ENCODE assay signal across 35 cellular contexts in the genomic region with DNA sequence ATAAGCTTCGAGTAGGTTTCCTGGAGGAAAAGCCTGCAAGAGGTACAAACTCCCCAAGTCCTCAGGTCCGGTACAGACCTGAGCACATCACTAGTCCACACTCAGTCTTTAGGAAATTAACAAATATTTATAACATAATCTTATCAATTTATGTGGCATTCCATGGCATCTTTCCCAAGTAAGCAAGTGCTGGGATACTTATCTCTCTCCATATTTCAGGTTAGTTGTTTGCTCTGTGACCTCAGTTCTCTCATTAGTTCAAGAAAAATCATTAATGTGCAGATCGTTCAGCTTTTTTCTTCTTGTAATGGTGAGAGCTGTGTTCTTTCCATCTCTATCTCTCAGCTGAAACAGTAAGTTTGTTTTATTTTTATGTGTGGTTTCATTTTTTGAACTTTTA.
"Had no signal": no experiment of that assay in that cellular context is flagged by ENCODE, and none has a peak within 500 bp of the region (broad histone marks: within the 10 kb centered on the region; RNA-seq: fewer than 3 reads in every experiment).

No MANE protein-coding gene starts in this region.

- H3K27me3 ChIP-seq: adrenal gland, cardiac muscle cell had no signal

- H3K9me3 ChIP-seq: adrenal gland had no signal

- H3K4me3 ChIP-seq: adrenal gland, cardiac muscle cell had no signal

- ATAC-seq: activated CD4-positive, CD25-positive, alpha-beta regulatory T cell treated with anti-CD3 and anti-CD28 coated beads, Interleukin-2, amount 50 U/mL, for 24 hours; activated CD8-positive, alpha-beta T cell treated with anti-CD3 and anti-CD28 coated beads for 36 hours; activated naive CD4-positive, alpha-beta T cell treated with anti-CD3 and anti-CD28 coated beads, Interleukin-2, amount 50 U/mL, for 72 hours; activated T-cell treated with anti-CD3 and anti-CD28 coated beads, Interleukin-2, amount 50 U/mL, for 4 hours; activated T-cell treated with anti-CD3 and anti-CD28 coated beads, Interleukin-2, amount 50 U/mL, for 72 hours; activated T-helper 17 cell treated with anti-CD3 and anti-CD28 coated beads, Interleukin-2, amount 50 U/mL, for 72 hours; WTC11 had no signal

- H3K4me1 ChIP-seq: adrenal gland had no signal

- FAIRE-seq: astrocyte, bronchial epithelial cell, TTC549 had no signal

- H3K27ac ChIP-seq: adrenal gland, cardiac muscle cell, WERI-Rb-1 had no signal

- DNase-seq: activated CD4-positive, alpha-beta memory T cell treated with anti-CD3 and anti-CD28 coated beads for 36 hours; activated CD4-positive, alpha-beta T cell treated with anti-CD3 and anti-CD28 coated beads for 4 hours; activated CD4-positive, alpha-beta T cell treated with anti-CD3 and anti-CD28 coated beads, Interleukin-2, amount 10 ng/mL, durations not matched to agents 24 days and 14 days; activated CD4-positive, alpha-beta T cell treated with anti-CD3 and anti-CD28 coated beads, Interleukin-2, amount 50 U/mL, for 1 hour; activated CD4-positive, alpha-beta T cell treated with anti-CD3 and anti-CD28 coated beads, Interleukin-2, amount 50 U/mL, for 4 hours; activated CD4-positive, CD25-positive, alpha-beta regulatory T cell; activated CD8-positive, alpha-beta memory T cell treated with anti-CD3 and anti-CD28 coated beads, Interleukin-2, amount 50 U/mL, for 4 hours; activated CD8-positive, alpha-beta T cell treated with anti-CD3 and anti-CD28 coated beads for 36 hours; activated effector memory CD4-positive, alpha-beta T cell treated with anti-CD3 and anti-CD28 coated beads, Interleukin-2, amount 50 U/mL, for 16 hours; activated gamma-delta T cell treated with Interleukin-2 at 50 U/mL for 16 hours; activated naive CD4-positive, alpha-beta T cell; activated naive CD4-positive, alpha-beta T cell treated with anti-CD3 and anti-CD28 coated beads for 36 hours; activated naive CD4-positive, alpha-beta T cell treated with anti-CD3 and anti-CD28 coated beads, Interleukin-2, amount 50 U/mL, for 16 hours; activated naive CD8-positive, alpha-beta T cell treated with anti-CD3 and anti-CD28 coated beads for 36 hours; activated T-cell treated with anti-CD3 and anti-CD28 coated beads for 4 hours; activated T-cell treated with anti-CD3 and anti-CD28 coated beads, Interleukin-2, amount 50 U/mL, for 1 hour; activated T-cell treated with anti-CD3 and anti-CD28 coated beads, Interleukin-2, amount 50 U/mL, for 4 hours; activated T-cell treated with anti-CD3 and anti-CD28 coated beads, Interleukin-2, amount 50 U/mL, for 72 hours; adrenal gland; amniotic stem cell; aorta; caudate nucleus; cerebellar nuclear complex; T-helper 1 cell; T-helper 2 cell; T-helper 9 cell; WERI-Rb-1 had no signal
